In the genomic region with DNA sequence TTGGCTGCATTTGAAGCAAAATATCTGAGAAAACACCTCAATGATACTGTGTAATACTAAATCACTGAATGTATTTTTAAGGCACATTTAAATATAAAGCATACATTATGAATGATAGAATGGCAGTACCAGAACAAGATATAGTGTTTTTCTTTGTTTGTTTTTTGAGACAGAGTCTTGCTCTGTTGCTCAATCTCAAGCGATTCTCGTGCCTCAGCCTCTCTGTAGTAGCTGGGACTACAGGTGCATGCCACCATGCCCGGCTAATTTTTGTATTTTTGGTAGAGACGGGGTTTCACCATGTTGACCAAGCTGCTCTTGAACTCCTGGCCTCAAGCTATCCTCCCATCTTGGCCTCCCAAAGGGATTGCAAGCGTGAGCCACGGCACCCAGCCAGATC, we compare ENCODE assay signal across 1 cellular context.
TF ChIP-seq lines count a peak whose summit lies in the region.

No MANE protein-coding gene starts in this region.

TF ChIP-seq in HepG2, 621 proteins besides CTCF, POLR2A, EP300 and RAD21:
- TF ChIP-seq FOXA3 (CRISPR knock-in tag; IDR thresholded peaks at IDR 0.05), result no peak
- no peak for TF ChIP-seq ARNT (IDR thresholded peaks at IDR 0.05)
- TF ChIP-seq ETV5 (CRISPR knock-in tag; IDR thresholded peaks at IDR 0.05; ENCODE audit: borderline replicate concordance), result no peak
- peak; percentile 26; the same call in 1 of the 2 replicates for TF ChIP-seq CEBPB (IDR thresholded peaks at IDR 0.05; ENCODE audit: borderline replicate concordance, low read depth, low read length)
- TF ChIP-seq, protein P1, sequence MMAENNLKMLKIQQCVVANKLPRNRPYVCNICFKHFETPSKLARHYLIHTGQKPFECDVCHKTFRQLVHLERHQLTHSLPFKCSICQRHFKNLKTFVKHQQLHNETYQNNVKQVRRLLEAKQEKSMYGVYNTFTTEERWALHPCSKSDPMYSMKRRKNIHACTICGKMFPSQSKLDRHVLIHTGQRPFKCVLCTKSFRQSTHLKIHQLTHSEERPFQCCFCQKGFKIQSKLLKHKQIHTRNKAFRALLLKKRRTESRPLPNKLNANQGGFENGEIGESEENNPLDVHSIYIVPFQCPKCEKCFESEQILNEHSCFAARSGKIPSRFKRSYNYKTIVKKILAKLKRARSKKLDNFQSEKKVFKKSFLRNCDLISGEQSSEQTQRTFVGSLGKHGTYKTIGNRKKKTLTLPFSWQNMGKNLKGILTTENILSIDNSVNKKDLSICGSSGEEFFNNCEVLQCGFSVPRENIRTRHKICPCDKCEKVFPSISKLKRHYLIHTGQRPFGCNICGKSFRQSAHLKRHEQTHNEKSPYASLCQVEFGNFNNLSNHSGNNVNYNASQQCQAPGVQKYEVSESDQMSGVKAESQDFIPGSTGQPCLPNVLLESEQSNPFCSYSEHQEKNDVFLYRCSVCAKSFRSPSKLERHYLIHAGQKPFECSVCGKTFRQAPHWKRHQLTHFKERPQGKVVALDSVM (CRISPR knock-in tag; IDR thresholded peaks at IDR 0.05), result 0 out of 2 replicates have a peak, but pooled peaks have one; percentile 4
- no peak for TF ChIP-seq CHD2 (IDR thresholded peaks at IDR 0.05; ENCODE audit: low read depth, low read length)
- TF ChIP-seq STAG1 (CRISPR knock-in tag; IDR thresholded peaks at IDR 0.05), result no peak
- TF ChIP-seq CEBPG (CRISPR knock-in tag; IDR thresholded peaks at IDR 0.05), result peak; percentile 26; the same call in 1 of the 2 replicates
- TF ChIP-seq, protein P2, sequence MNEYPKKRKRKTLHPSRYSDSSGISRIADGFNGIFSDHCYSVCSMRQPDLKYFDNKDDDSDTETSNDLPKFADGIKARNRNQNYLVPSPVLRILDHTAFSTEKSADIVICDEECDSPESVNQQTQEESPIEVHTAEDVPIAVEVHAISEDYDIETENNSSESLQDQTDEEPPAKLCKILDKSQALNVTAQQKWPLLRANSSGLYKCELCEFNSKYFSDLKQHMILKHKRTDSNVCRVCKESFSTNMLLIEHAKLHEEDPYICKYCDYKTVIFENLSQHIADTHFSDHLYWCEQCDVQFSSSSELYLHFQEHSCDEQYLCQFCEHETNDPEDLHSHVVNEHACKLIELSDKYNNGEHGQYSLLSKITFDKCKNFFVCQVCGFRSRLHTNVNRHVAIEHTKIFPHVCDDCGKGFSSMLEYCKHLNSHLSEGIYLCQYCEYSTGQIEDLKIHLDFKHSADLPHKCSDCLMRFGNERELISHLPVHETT (CRISPR knock-in tag; conservative IDR thresholded peaks at IDR 0.05), result no peak
